Comparison of ENCODE assay signal across 18 cellular contexts in the genomic region with DNA sequence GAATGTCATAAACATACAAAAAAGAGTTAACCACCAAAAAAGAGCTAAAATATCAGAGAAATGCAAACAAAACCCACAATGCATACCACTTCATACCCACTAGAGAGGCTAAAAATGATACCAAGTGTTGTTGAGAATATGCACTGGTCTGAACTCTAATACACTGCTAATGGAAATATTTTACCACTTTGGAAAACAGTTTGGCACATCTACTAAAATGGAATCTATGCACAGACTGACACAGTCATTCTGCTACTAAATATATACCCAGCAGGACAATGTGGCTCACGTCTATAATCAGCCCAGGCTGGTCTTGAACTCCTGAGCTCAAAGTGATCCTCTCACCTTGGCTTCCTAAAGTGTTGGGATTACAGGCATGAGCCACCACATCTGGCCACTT. TPM values are rescaled to one million over a fixed set of nuclear protein-coding genes. Genes with fewer than 3 reads are reported as not detected.
A peak's percentile ranks its signal among the peaks of the same experiment; 100 is the strongest.
DNase-seq lines count a peak whose midpoint lies in the region; ATAC-seq and TF ChIP-seq lines count a peak whose summit lies in the region.
"Had no signal": no experiment of that assay in that cellular context is flagged by ENCODE, and none has a peak within 500 bp of the region (broad histone marks: within the 10 kb centered on the region; RNA-seq: fewer than 3 reads in every experiment).

No MANE protein-coding gene starts in this region.

- TF ChIP-seq CTCF in coronary artery (IDR thresholded peaks at IDR 0.05): no peak

- intact Hi-C loops in right cardiac atrium (cut with DNase I): no loop called here

- no peak overlapping the region for H3K4me3 ChIP-seq in SJSA1
- no peak overlapping the region for H3K4me3 ChIP-seq in coronary artery
- H3K4me3 ChIP-seq in right cardiac atrium (ENCODE audit: low read length): no peak overlapping the region
- H3K4me3 ChIP-seq in skeletal muscle tissue (ENCODE audit: low read length in 3 of 3): no peak overlapping the region
- H3K4me3 ChIP-seq: dorsolateral prefrontal cortex, hepatocyte, MG63, mucosa of descending colon, thyroid gland had no signal

- peak in 1 of 2 experiments; percentile 12 for DNase-seq in SJSA1 (ENCODE audit: low read depth in 1 of 2, low spot score in 2 of 2)
- no peak for DNase-seq in coronary artery (ENCODE audit: low spot score)
- DNase-seq in right cardiac atrium: no peak
- no peak for DNase-seq in activated effector memory CD4-positive, alpha-beta T cell treated with anti-CD3 and anti-CD28 coated beads, Interleukin-2, amount 50 U/mL, for 16 hours
- no peak for DNase-seq in activated CD8-positive, alpha-beta memory T cell treated with anti-CD3 and anti-CD28 coated beads, Interleukin-2, amount 10 ng/mL, durations not matched to agents 7 days and 5 days
- DNase-seq in stimulated activated CD4-positive, alpha-beta T cell treated with anti-CD3 and anti-CD28 coated beads, Interleukin-4, amount 100 ng/mL, for 24 hours: no peak
- DNase-seq: activated CD4-positive, CD25-positive, alpha-beta regulatory T cell; dorsolateral prefrontal cortex; mucosa of descending colon; NCI-H1694 treated with DMSO at 0.1 percent for 48 hours; NCI-H446 treated with DMSO at 0.1 percent for 48 hours; SHP77 treated with DMSO at 0.1 percent for 48 hours had no signal

- H3K27ac Mint-ChIP-seq in activated CD8-positive, alpha-beta memory T cell treated with anti-CD3 and anti-CD28 coated beads, Interleukin-2, amount 10 ng/mL, durations not matched to agents 7 days and 5 days: no peak overlapping the region

- H3K27me3 ChIP-seq in SJSA1 (replicated peaks) (no peaks in the 10 kb centered on the region), right cardiac atrium (ENCODE audit: control insufficient read depth, insufficient read depth) (no peaks in the 10 kb centered on the region), skeletal muscle tissue (ENCODE audit: control insufficient read depth in 3 of 3, insufficient read depth in 3 of 3, low read length in 3 of 3) (no peaks in the 10 kb centered on the region)
- H3K27me3 ChIP-seq: dorsolateral prefrontal cortex, hepatocyte, MG63, thyroid gland had no signal

- peaks cover 16% of the 10 kb centered on the region for H3K4me1 Mint-ChIP-seq in activated CD8-positive, alpha-beta memory T cell treated with anti-CD3 and anti-CD28 coated beads, Interleukin-2, amount 10 ng/mL, durations not matched to agents 7 days and 5 days

- 21% methylated on average over 1 of the region's 1 CpG for WGBS in right cardiac atrium

- no peak overlapping the region for H3K4me3 Mint-ChIP-seq in activated CD8-positive, alpha-beta memory T cell treated with anti-CD3 and anti-CD28 coated beads, Interleukin-2, amount 10 ng/mL, durations not matched to agents 7 days and 5 days

- peaks cover 3% of the 10 kb centered on the region; the same call in 1 of the 2 replicates for H3K36me3 ChIP-seq in SJSA1
- no peaks in the 10 kb centered on the region for H3K36me3 ChIP-seq in skeletal muscle tissue (ENCODE audit: control insufficient read depth in 3 of 3, insufficient read depth in 3 of 3, low read length in 3 of 3)
- H3K36me3 ChIP-seq: thyroid gland had no signal

- H3K9me3 ChIP-seq in SJSA1 (replicated peaks) (no peaks in the 10 kb centered on the region), right cardiac atrium (ENCODE audit: control insufficient read depth, low read length) (no peaks in the 10 kb centered on the region), skeletal muscle tissue (ENCODE audit: control insufficient read depth in 3 of 3, low read length in 3 of 3) (no peaks in the 10 kb centered on the region)
- H3K9me3 ChIP-seq: MG63, mucosa of descending colon, thyroid gland had no signal

- H3K27ac ChIP-seq in SJSA1: peak overlapping the region; percentile 3; the same call in 1 of the 2 replicates
- peak overlapping the region; percentile 35 to 51 for H3K27ac ChIP-seq in coronary artery
- peak overlapping the region; percentile 45 for H3K27ac ChIP-seq in right cardiac atrium (ENCODE audit: low read length)
- peak overlapping the region; percentile 52 for H3K27ac ChIP-seq in skeletal muscle tissue (ENCODE audit: low read depth, low read length)
- H3K27ac ChIP-seq: dorsolateral prefrontal cortex, hepatocyte had no signal

- ATAC-seq in right cardiac atrium: peak; percentile 65 to 71
- ATAC-seq in HG02840 (IDR thresholded peaks at IDR 0.05; ENCODE audit: low FRiP score, unreplicated experiment): no peak
- no peak for ATAC-seq in activated CD8-positive, alpha-beta memory T cell treated with anti-CD3 and anti-CD28 coated beads, Interleukin-2, amount 10 ng/mL, durations not matched to agents 7 days and 5 days
- ATAC-seq: mucosa of descending colon had no signal

- H3K36me3 Mint-ChIP-seq in activated CD8-positive, alpha-beta memory T cell treated with anti-CD3 and anti-CD28 coated beads, Interleukin-2, amount 10 ng/mL, durations not matched to agents 7 days and 5 days: peaks cover 32% of the 10 kb centered on the region

- H3K9me3 Mint-ChIP-seq in activated CD8-positive, alpha-beta memory T cell treated with anti-CD3 and anti-CD28 coated beads, Interleukin-2, amount 10 ng/mL, durations not matched to agents 7 days and 5 days (ENCODE audit: low read depth): no peaks in the 10 kb centered on the region

- peaks cover 6% of the 10 kb centered on the region for H3K4me1 ChIP-seq in SJSA1 (replicated peaks)
- H3K4me1 ChIP-seq in right cardiac atrium (ENCODE audit: control insufficient read depth, insufficient read depth, low read length): peaks cover 11% of the 10 kb centered on the region
- H3K4me1 ChIP-seq in skeletal muscle tissue (ENCODE audit: control insufficient read depth in 3 of 3, insufficient read depth in 3 of 3, low read length in 3 of 3): peaks cover 14 to 26% (median 17%) of the 10 kb centered on the region in 3 donors

- no peak overlapping the region for H3K9ac ChIP-seq in skeletal muscle tissue (ENCODE audit: low read depth in 1 of 3, low read length in 3 of 3)

- H3K27me3 Mint-ChIP-seq in activated CD8-positive, alpha-beta memory T cell treated with anti-CD3 and anti-CD28 coated beads, Interleukin-2, amount 10 ng/mL, durations not matched to agents 7 days and 5 days: no peaks in the 10 kb centered on the region
- H3K27me3 Mint-ChIP-seq: brain had no signal

- CTCF ChIA-PET in activated CD8-positive, alpha-beta memory T cell treated with anti-CD3 and anti-CD28 coated beads, Interleukin-2, amount 10 ng/mL, durations not matched to agents 7 days and 5 days (lab: Charles Lee): interaction anchor here (1.4 kb wide), 1 partner anchor 123 kb away, joined by 3 read pairs; no protein-coding TSS in a partner anchor

RNA-seq across cellular contexts. Expression of gene MAPK1, which starts 18.0 kb away (rescaled TPM):
- total RNA-seq in SJSA1 (2014; rRNA removed; shearing (Covaris generic)): 69.2 and 113 TPM in 2 replicates
- total RNA-seq in right cardiac atrium (100 to 1,000 TPM; 116 to 126 (median 123) TPM), skeletal muscle tissue (38.6 TPM)
- polyA plus RNA-seq in right cardiac atrium: 14.8 TPM
- 100 to 1,000 TPM; 110 to 112 TPM for total RNA-seq in activated CD8-positive, alpha-beta memory T cell treated with anti-CD3 and anti-CD28 coated beads, Interleukin-2, amount 10 ng/mL, durations not matched to agents 7 days and 5 days

Comparison
In these comparisons a context has a peak if more than half of its experiments do, and no peak if none do; other contexts are left out.
1. ATAC-seq: peak in right cardiac atrium (2 of 2); none in HG02840 (single experiment) and activated CD8-positive, alpha-beta memory T cell treated with anti-CD3 and anti-CD28 coated beads, Interleukin-2, amount 10 ng/mL, durations not matched to agents 7 days and 5 days (single experiment).
2. Peak in every context shown above with its lines, with median percentiles within 50 percentile points of each other: H3K27ac ChIP-seq.